In genomic region chr6:150600003-150600301, GRCh38 we compare ENCODE assay signal across 8 cellular contexts. TPM values are rescaled to one million over a fixed set of nuclear protein-coding genes. Genes with fewer than 3 reads are reported as not detected.
DNase-seq lines count a peak whose midpoint lies in the region; ATAC-seq and TF ChIP-seq lines count a peak whose summit lies in the region.

No MANE protein-coding gene starts in this region.

- no peaks in the 10 kb centered on the region for H3K36me3 ChIP-seq in GM06990 (ENCODE audit: control insufficient read depth, insufficient read depth, low read length)

- DNase-seq in GM06990 (ENCODE audit: extremely low read depth, insufficient read length): no peak
- no peak for DNase-seq in effector memory CD8-positive, alpha-beta T cell
- DNase-seq in omental fat pad (ENCODE audit: low spot score): no peak
- no peak for DNase-seq in cerebellar cortex (ENCODE audit: low spot score)
- no peak for DNase-seq in AG08396 (ENCODE audit: low spot score)

- peak overlapping the region in 1 of 2 donors; percentile 95 for H3K4me3 Mint-ChIP-seq in effector memory CD8-positive, alpha-beta T cell

- H3K36me3 Mint-ChIP-seq in effector memory CD8-positive, alpha-beta T cell (ENCODE audit: insufficient read depth): peaks cover 8% of the 10 kb centered on the region

- H3K27me3 Mint-ChIP-seq in effector memory CD8-positive, alpha-beta T cell: peaks cover 0 to 25% of the 10 kb centered on the region in 2 donors

- peaks cover 13 to 16% of the 10 kb centered on the region in 2 donors for H3K4me1 Mint-ChIP-seq in effector memory CD8-positive, alpha-beta T cell (ENCODE audit: low read depth in 2 of 2)

- ATAC-seq in HG03354 (IDR thresholded peaks at IDR 0.05; ENCODE audit: poor library complexity, severe bottlenecking, unreplicated experiment) (peak; percentile 18), omental fat pad (ENCODE audit: low FRiP score) (peak; percentile 4), HG03520 (IDR thresholded peaks at IDR 0.05; ENCODE audit: unreplicated experiment) (no peak), GM21619 (IDR thresholded peaks at IDR 0.05; ENCODE audit: unreplicated experiment) (no peak)
- ATAC-seq in effector memory CD8-positive, alpha-beta T cell (replicated peaks): no peak

- peak overlapping the region; percentile 59 for H3K4me3 ChIP-seq in GM06990 (replicated peaks; ENCODE audit: low read depth, low read length)

- TF ChIP-seq CTCF in GM06990 (IDR thresholded peaks at IDR 0.05; ENCODE audit: insufficient read depth, low read length, poor library complexity, severe bottlenecking) (no peak), omental fat pad (IDR thresholded peaks at IDR 0.05) (no peak)

- peak overlapping the region; percentile 90 to 97 for H3K27ac Mint-ChIP-seq in effector memory CD8-positive, alpha-beta T cell

- no peaks in the 10 kb centered on the region for H3K9me3 Mint-ChIP-seq in effector memory CD8-positive, alpha-beta T cell

- peaks cover 1% of the 10 kb centered on the region; the same call in 1 of the 2 replicates for H3K27me3 ChIP-seq in GM06990 (replicated peaks; ENCODE audit: control insufficient read depth, insufficient read depth, low read length)

RNA-seq across cellular contexts. Expression of gene PLEKHG1, which starts 0.3 kb away (rescaled TPM):
- total RNA-seq in omental fat pad: 10 to 100 TPM; 21.6 to 99.8 (median 49.1) TPM

Comparison
In these comparisons a context has a peak if more than half of its experiments do, and no peak if none do; other contexts are left out.
1. ATAC-seq: peak in HG03354 (single experiment) and omental fat pad (single experiment); none in effector memory CD8-positive, alpha-beta T cell (single experiment), HG03520 (single experiment) and GM21619 (single experiment).